Comparison of ENCODE assay signal across 2 cellular contexts in the genomic region with DNA sequence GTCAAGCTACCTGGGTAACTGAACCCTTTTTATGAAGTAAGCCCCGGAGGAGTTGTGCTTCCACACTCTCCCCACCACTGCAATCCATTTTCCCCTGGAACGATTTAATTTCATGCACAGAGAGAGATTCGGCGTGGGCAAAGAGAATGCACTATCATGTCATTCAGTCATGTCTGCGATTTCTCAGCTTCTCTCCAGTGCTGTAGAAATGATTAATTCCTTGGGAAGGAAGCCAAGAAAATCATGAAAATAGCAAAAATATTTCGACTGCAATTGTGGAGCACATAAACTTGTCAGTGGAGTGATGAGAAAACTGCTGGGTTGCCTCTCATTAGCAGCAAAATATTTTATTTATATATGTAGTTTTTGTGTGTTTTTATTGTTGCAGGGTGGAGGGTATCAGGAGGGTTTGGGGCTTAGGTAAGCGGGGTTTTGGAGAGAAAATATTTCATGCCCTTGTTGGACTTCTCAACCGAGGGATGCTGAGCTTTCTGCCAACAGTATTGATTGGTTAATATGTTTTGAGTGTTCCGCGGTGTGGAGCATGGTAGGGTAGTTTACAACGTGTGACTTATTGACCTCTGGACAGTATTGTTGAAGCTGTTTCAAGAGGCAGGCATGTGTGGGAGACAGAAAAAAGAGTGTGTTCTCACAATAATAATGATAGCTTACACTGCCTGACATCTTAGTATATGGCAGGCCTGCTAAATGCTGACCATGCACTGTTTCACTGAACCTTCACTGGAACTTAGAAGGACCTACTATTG.
TF ChIP-seq lines count a peak whose summit lies in the region.

No MANE protein-coding gene starts in this region.

TF ChIP-seq in IMR-90, 13 proteins besides CTCF, POLR2A, EP300 and RAD21:
- TF ChIP-seq MAFK (IDR thresholded peaks at IDR 0.05; ENCODE audit: low read depth, low read length) = peak; percentile 68
- TF ChIP-seq, protein P1, sequence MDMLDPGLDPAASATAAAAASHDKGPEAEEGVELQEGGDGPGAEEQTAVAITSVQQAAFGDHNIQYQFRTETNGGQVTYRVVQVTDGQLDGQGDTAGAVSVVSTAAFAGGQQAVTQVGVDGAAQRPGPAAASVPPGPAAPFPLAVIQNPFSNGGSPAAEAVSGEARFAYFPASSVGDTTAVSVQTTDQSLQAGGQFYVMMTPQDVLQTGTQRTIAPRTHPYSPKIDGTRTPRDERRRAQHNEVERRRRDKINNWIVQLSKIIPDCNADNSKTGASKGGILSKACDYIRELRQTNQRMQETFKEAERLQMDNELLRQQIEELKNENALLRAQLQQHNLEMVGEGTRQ (IDR thresholded peaks at IDR 0.05; ENCODE audit: low read depth, low read length) = no peak

TF ChIP-seq in liver, 16 proteins besides CTCF, POLR2A, EP300 and RAD21:
- no peak for TF ChIP-seq SP1 (IDR thresholded peaks at IDR 0.05)
- no peak for TF ChIP-seq HNF4G (IDR thresholded peaks at IDR 0.05)
- TF ChIP-seq NR2F2 (IDR thresholded peaks at IDR 0.05) = peak; percentile 12
